9 cellular contexts compared by ENCODE assay signal in genomic region chr7:6258440-6259182, GRCh38. TPM values are rescaled to one million over a fixed set of nuclear protein-coding genes. Genes with fewer than 3 reads are reported as not detected.
DNase-seq lines count a peak whose midpoint lies in the region; ATAC-seq and TF ChIP-seq lines count a peak whose summit lies in the region.
"Had no signal": no experiment of that assay in that cellular context is flagged by ENCODE, and none has a peak within 500 bp of the region (broad histone marks: within the 10 kb centered on the region; RNA-seq: fewer than 3 reads in every experiment).

No MANE protein-coding gene starts in this region.

- DNase-seq in ascending aorta (ENCODE audit: low spot score in 2 of 2) (no peak), left kidney (ENCODE audit: low read depth, low spot score) (peak; percentile 47), upper lobe of left lung (no peak), NOMO-1 (lab: John Stamatoyannopoulos, UW; ENCODE audit: unreplicated experiment in 2 of 2) (no peak), HPDE6-E6E7 (ENCODE audit: extremely low spot score) (no peak)
- DNase-seq in activated naive CD8-positive, alpha-beta T cell treated with anti-CD3 and anti-CD28 coated beads for 36 hours = no peak
- DNase-seq: activated CD8-positive, alpha-beta T cell treated with anti-CD3 and anti-CD28 coated beads for 36 hours; NCI-H446 treated with DMSO at 0.1 percent for 48 hours had no signal

- H3K27me3 ChIP-seq in ascending aorta (no peaks in the 10 kb centered on the region), upper lobe of left lung (no peaks in the 10 kb centered on the region)

- H3K9me3 ChIP-seq in ascending aorta (no peaks in the 10 kb centered on the region), upper lobe of left lung (no peaks in the 10 kb centered on the region)

- TF ChIP-seq POLR2A in upper lobe of left lung (IDR thresholded peaks at IDR 0.05) = no peak

- no peaks in the 10 kb centered on the region for H3K36me3 ChIP-seq in ascending aorta
- H3K36me3 ChIP-seq in upper lobe of left lung = no peaks in the 10 kb centered on the region

- intact Hi-C loops in ascending aorta (cut with DNase I) = no loop called here

- no peaks in the 10 kb centered on the region for H3K9me3 Mint-ChIP-seq in activated naive CD8-positive, alpha-beta T cell treated with anti-CD3 and anti-CD28 coated beads for 36 hours
- H3K9me3 Mint-ChIP-seq: activated CD8-positive, alpha-beta T cell treated with anti-CD3 and anti-CD28 coated beads for 36 hours had no signal

- no peaks in the 10 kb centered on the region for H3K27me3 Mint-ChIP-seq in activated naive CD8-positive, alpha-beta T cell treated with anti-CD3 and anti-CD28 coated beads for 36 hours

- H3K4me1 Mint-ChIP-seq in activated naive CD8-positive, alpha-beta T cell treated with anti-CD3 and anti-CD28 coated beads for 36 hours = peaks cover 31% of the 10 kb centered on the region

- H3K4me3 ChIP-seq in ascending aorta (no peak overlapping the region), upper lobe of left lung (no peak overlapping the region)

- H3K4me1 ChIP-seq in ascending aorta (peaks cover 36 to 66% of the 10 kb centered on the region in 2 donors), upper lobe of left lung (peaks cover 17 to 42% (median 24%) of the 10 kb centered on the region in 4 donors)

- peak overlapping the region; percentile 75 to 76 for H3K27ac ChIP-seq in ascending aorta
- H3K27ac ChIP-seq in upper lobe of left lung = peak overlapping the region; percentile 19 to 64 (median 32)

- WGBS in upper lobe of left lung, 2 donors = 55 to 56% methylated on average over 5 of the region's 5 CpGs

- no peak overlapping the region for H3K4me3 Mint-ChIP-seq in activated naive CD8-positive, alpha-beta T cell treated with anti-CD3 and anti-CD28 coated beads for 36 hours
- H3K4me3 Mint-ChIP-seq: activated CD8-positive, alpha-beta T cell treated with anti-CD3 and anti-CD28 coated beads for 36 hours had no signal

- H3K27ac Mint-ChIP-seq in activated naive CD8-positive, alpha-beta T cell treated with anti-CD3 and anti-CD28 coated beads for 36 hours = no peak overlapping the region
- H3K27ac Mint-ChIP-seq: activated CD8-positive, alpha-beta T cell treated with anti-CD3 and anti-CD28 coated beads for 36 hours had no signal

- no peaks in the 10 kb centered on the region for H3K36me3 Mint-ChIP-seq in activated naive CD8-positive, alpha-beta T cell treated with anti-CD3 and anti-CD28 coated beads for 36 hours

- TF ChIP-seq CTCF in ascending aorta (IDR thresholded peaks at IDR 0.05) (no peak), upper lobe of left lung (IDR thresholded peaks at IDR 0.05) (no peak)

- ATAC-seq in HG02938 (IDR thresholded peaks at IDR 0.05; ENCODE audit: unreplicated experiment) (peak; percentile 43), upper lobe of left lung (ENCODE audit: low FRiP score in 2 of 2) (peak in 1 of 2 donors; percentile 74)
- ATAC-seq: activated CD8-positive, alpha-beta T cell treated with anti-CD3 and anti-CD28 coated beads for 36 hours had no signal

- no peak for TF ChIP-seq EP300 in upper lobe of left lung (IDR thresholded peaks at IDR 0.05)

RNA-seq across cellular contexts. Expression of gene CYTH3, which starts 13.8 kb away (rescaled TPM):
- total RNA-seq in ascending aorta = 51.8 TPM
- 10 to 100 TPM; 24.2 to 76.5 (median 32.9) TPM for total RNA-seq in upper lobe of left lung
- total RNA-seq in activated naive CD8-positive, alpha-beta T cell treated with anti-CD3 and anti-CD28 coated beads for 36 hours = 1 to 10 TPM; 1.7 to 2.0 TPM

Comparison
In these comparisons a context has a peak if more than half of its experiments do, and no peak if none do; other contexts are left out.
1. RNA of gene CYTH3, which starts 13.8 kb away (total RNA-seq): 51.8 TPM in ascending aorta (single experiment) and 24.2 to 76.5 TPM in upper lobe of left lung; 1.7 to 2.0 TPM in activated naive CD8-positive, alpha-beta T cell treated with anti-CD3 and anti-CD28 coated beads for 36 hours; every median in the first group is over 4 times any median in the second.